1 cellular context compared by ENCODE assay signal in genomic region chr1:42767510-42767924, GRCh38.
TF ChIP-seq lines count a peak whose summit lies in the region.

No MANE protein-coding gene starts in this region.

TF ChIP-seq in HepG2, 621 proteins besides CTCF, POLR2A, EP300 and RAD21 (continues in another document):
- TF ChIP-seq, protein P1, sequence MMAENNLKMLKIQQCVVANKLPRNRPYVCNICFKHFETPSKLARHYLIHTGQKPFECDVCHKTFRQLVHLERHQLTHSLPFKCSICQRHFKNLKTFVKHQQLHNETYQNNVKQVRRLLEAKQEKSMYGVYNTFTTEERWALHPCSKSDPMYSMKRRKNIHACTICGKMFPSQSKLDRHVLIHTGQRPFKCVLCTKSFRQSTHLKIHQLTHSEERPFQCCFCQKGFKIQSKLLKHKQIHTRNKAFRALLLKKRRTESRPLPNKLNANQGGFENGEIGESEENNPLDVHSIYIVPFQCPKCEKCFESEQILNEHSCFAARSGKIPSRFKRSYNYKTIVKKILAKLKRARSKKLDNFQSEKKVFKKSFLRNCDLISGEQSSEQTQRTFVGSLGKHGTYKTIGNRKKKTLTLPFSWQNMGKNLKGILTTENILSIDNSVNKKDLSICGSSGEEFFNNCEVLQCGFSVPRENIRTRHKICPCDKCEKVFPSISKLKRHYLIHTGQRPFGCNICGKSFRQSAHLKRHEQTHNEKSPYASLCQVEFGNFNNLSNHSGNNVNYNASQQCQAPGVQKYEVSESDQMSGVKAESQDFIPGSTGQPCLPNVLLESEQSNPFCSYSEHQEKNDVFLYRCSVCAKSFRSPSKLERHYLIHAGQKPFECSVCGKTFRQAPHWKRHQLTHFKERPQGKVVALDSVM (CRISPR knock-in tag; IDR thresholded peaks at IDR 0.05), result 0 out of 2 replicates have a peak, but pooled peaks have one; percentile 1
- TF ChIP-seq ZFYVE20 (CRISPR knock-in tag; IDR thresholded peaks at IDR 0.05; ENCODE audit: borderline replicate concordance, low read depth) (0 out of 2 replicates have a peak, but pooled peaks have one; percentile 72), MYC (CRISPR knock-in tag; IDR thresholded peaks at IDR 0.05; ENCODE audit: borderline replicate concordance) (peak; percentile 58), GATA4 (IDR thresholded peaks at IDR 0.05; ENCODE audit: borderline replicate concordance, low read depth) (0 out of 2 replicates have a peak, but pooled peaks have one; percentile 40), ZBTB7B (CRISPR knock-in tag; IDR thresholded peaks at IDR 0.05) (peak; percentile 45; the same call in 1 of the 2 replicates), HMGXB4 (CRISPR knock-in tag; IDR thresholded peaks at IDR 0.05; ENCODE audit: borderline replicate concordance in 1 of 2, low read depth in 1 of 2) (peak in 1 of 2 experiments; percentile 15; a peak in 1 of 4 replicates), MAZ (IDR thresholded peaks at IDR 0.05; ENCODE audit: borderline replicate concordance, low read depth, low read length) (no peak), MAZ (CRISPR knock-in tag; IDR thresholded peaks at IDR 0.05; ENCODE audit: low read depth) (no peak), CENPX (CRISPR knock-in tag; IDR thresholded peaks at IDR 0.05) (no peak), KDM2A (CRISPR knock-in tag; IDR thresholded peaks at IDR 0.05; ENCODE audit: borderline replicate concordance, low read depth) (peak; percentile 56; the same call in 1 of the 2 replicates), ASH2L (IDR thresholded peaks at IDR 0.05; ENCODE audit: insufficient read length, low read depth, low read length) (peak; percentile 47), HMGXB3 (CRISPR knock-in tag; IDR thresholded peaks at IDR 0.05; ENCODE audit: borderline replicate concordance) (peak; percentile 6; the same call in 1 of the 2 replicates), ZNF414 (CRISPR knock-in tag; IDR thresholded peaks at IDR 0.05) (peak; percentile 2; the same call in 1 of the 2 replicates), KDM1A (CRISPR knock-in tag; IDR thresholded peaks at IDR 0.05) (no peak), ZNF629 (CRISPR knock-in tag; conservative IDR thresholded peaks at IDR 0.05) (peak; percentile 82), ZNF589 (CRISPR knock-in tag; conservative IDR thresholded peaks at IDR 0.05) (no peak), ZUFSP (CRISPR knock-in tag; IDR thresholded peaks at IDR 0.05; ENCODE audit: borderline replicate concordance) (no peak), ZNF407 (CRISPR knock-in tag; IDR thresholded peaks at IDR 0.05; ENCODE audit: not compliant biosample characterization) (peak; percentile 2), ZNF451 (CRISPR knock-in tag; IDR thresholded peaks at IDR 0.05) (0 out of 2 replicates have a peak, but pooled peaks have one; percentile 13), MTF2 (CRISPR knock-in tag; IDR thresholded peaks at IDR 0.05; ENCODE audit: borderline replicate concordance) (peak; percentile 17; the same call in 1 of the 2 replicates), ARNT2 (CRISPR knock-in tag; IDR thresholded peaks at IDR 0.05; ENCODE audit: low read depth) (peak; percentile 56), AGO2 (optimal IDR thresholded peaks at IDR 0.05; ENCODE audit: low read depth, low read length) (peak; percentile 10), SRY (CRISPR knock-in tag; IDR thresholded peaks at IDR 0.05) (0 out of 2 replicates have a peak, but pooled peaks have one; percentile 14), CC2D1A (CRISPR knock-in tag; IDR thresholded peaks at IDR 0.05) (0 out of 2 replicates have a peak, but pooled peaks have one; percentile 22), SAP130 (CRISPR knock-in tag; IDR thresholded peaks at IDR 0.05; ENCODE audit: low read depth) (peak; percentile 59), ZNF749 (CRISPR knock-in tag; IDR thresholded peaks at IDR 0.05; ENCODE audit: borderline replicate concordance) (peak; percentile 8; the same call in 1 of the 2 replicates), U2AF1 (optimal IDR thresholded peaks at IDR 0.05; ENCODE audit: low read depth, low read length) (no peak)
- TF ChIP-seq, protein P2, sequence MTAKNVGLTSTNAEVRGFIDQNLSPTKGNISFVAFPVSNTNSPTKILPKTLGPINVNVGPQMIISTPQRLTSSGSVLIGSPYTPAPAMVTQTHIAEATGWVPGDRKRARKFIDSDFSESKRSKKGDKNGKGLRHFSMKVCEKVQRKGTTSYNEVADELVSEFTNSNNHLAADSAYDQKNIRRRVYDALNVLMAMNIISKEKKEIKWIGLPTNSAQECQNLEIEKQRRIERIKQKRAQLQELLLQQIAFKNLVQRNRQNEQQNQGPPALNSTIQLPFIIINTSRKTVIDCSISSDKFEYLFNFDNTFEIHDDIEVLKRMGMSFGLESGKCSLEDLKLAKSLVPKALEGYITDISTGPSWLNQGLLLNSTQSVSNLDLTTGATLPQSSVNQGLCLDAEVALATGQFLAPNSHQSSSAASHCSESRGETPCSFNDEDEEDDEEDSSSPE (CRISPR knock-in tag; IDR thresholded peaks at IDR 0.05), result peak; percentile 13; the same call in 1 of the 2 replicates
- TF ChIP-seq, protein P3, sequence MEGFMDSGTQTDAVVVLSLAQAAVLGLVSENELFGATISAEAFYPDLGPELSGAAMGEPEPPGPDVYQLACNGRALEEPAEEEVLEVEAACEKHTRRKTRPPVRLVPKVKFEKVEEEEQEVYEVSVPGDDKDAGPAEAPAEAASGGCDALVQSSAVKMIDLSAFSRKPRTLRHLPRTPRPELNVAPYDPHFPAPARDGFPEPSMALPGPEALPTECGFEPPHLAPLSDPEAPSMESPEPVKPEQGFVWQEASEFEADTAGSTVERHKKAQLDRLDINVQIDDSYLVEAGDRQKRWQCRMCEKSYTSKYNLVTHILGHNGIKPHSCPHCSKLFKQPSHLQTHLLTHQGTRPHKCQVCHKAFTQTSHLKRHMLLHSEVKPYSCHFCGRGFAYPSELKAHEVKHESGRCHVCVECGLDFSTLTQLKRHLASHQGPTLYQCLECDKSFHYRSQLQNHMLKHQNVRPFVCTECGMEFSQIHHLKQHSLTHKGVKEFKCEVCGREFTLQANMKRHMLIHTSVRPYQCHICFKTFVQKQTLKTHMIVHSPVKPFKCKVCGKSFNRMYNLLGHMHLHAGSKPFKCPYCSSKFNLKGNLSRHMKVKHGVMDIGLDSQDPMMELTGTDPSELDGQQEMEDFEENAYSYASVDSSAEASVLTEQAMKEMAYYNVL (CRISPR knock-in tag; IDR thresholded peaks at IDR 0.05; ENCODE audit: borderline replicate concordance), result 0 out of 2 replicates have a peak, but pooled peaks have one; percentile 10
- TF ChIP-seq, protein P4, sequence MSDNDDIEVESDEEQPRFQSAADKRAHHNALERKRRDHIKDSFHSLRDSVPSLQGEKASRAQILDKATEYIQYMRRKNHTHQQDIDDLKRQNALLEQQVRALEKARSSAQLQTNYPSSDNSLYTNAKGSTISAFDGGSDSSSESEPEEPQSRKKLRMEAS (IDR thresholded peaks at IDR 0.05), result peak; percentile 70
